Comparison of ENCODE assay signal across 8 cellular contexts in genomic region chr20:1810926-1811620, GRCh38.
A peak's percentile ranks its signal among the peaks of the same experiment; 100 is the strongest.
DNase-seq lines count a peak whose midpoint lies in the region; ATAC-seq lines count a peak whose summit lies in the region.

No MANE protein-coding gene starts in this region.

- H3K36me3 Mint-ChIP-seq in naive B cell (no peaks in the 10 kb centered on the region), immature natural killer cell (no peaks in the 10 kb centered on the region)

- no peaks in the 10 kb centered on the region for H3K36me3 ChIP-seq in NT2/D1 (ENCODE audit: insufficient read depth, insufficient read length, low read length)

- H3K27ac ChIP-seq in epithelial cell of prostate = peak overlapping the region; percentile 95

- H3K27ac Mint-ChIP-seq in naive B cell (peak overlapping the region; percentile 15 to 94 (median 82)), immature natural killer cell (no peak overlapping the region)

- H3K9me3 Mint-ChIP-seq in naive B cell = no peaks in the 10 kb centered on the region
- H3K9me3 Mint-ChIP-seq in immature natural killer cell = peaks cover 0 to 5% (median 0%) of the 10 kb centered on the region in 6 donors

- H3K4me3 Mint-ChIP-seq in naive B cell = peak overlapping the region in 6 of 8 donors; percentile 70 to 88 (median 78)
- no peak overlapping the region for H3K4me3 Mint-ChIP-seq in immature natural killer cell

- H3K9me3 ChIP-seq in NT2/D1 (ENCODE audit: insufficient read depth, low read length) = no peaks in the 10 kb centered on the region

- H3K4me1 Mint-ChIP-seq in naive B cell = peaks cover 30 to 45% (median 32%) of the 10 kb centered on the region in 3 donors
- no peaks in the 10 kb centered on the region for H3K4me1 Mint-ChIP-seq in immature natural killer cell

- H3K4me1 ChIP-seq in NT2/D1 (ENCODE audit: insufficient read depth, insufficient read length) = peaks cover 8% of the 10 kb centered on the region

- H3K9ac ChIP-seq in NT2/D1 (ENCODE audit: insufficient read length, low read depth) = no peak overlapping the region

- no peaks in the 10 kb centered on the region for H3K27me3 ChIP-seq in NT2/D1 (ENCODE audit: insufficient read depth, insufficient read length)

- H3K4me3 ChIP-seq in NT2/D1 (ENCODE audit: insufficient read length, low read depth) = no peak overlapping the region

- H3K27me3 Mint-ChIP-seq in naive B cell = peaks cover 0 to 8% (median 5%) of the 10 kb centered on the region in 3 donors
- peaks cover 3 to 17% (median 6%) of the 10 kb centered on the region in 3 donors for H3K27me3 Mint-ChIP-seq in immature natural killer cell (ENCODE audit: low read depth in 3 of 3)

- ATAC-seq in naive B cell (ENCODE audit: low read depth in 2 of 2) (peak; percentile 90 to 92), GM18867 (IDR thresholded peaks at IDR 0.05; ENCODE audit: unreplicated experiment) (no peak), HG03565 (IDR thresholded peaks at IDR 0.05; ENCODE audit: unreplicated experiment) (no peak), HG02885 (IDR thresholded peaks at IDR 0.05; ENCODE audit: poor library complexity, unreplicated experiment) (no peak)

- DNase-seq in AML-193 (lab: John Stamatoyannopoulos, UW) = peak; percentile 34 to 57
- peak; percentile 30 for DNase-seq in NT2/D1 (ENCODE audit: low read depth, low spot score)
- DNase-seq in epithelial cell of prostate (ENCODE audit: low read depth, low spot score) = no peak
- DNase-seq in naive B cell = peak; percentile 44
- DNase-seq in immature natural killer cell = no peak

Comparison
In these comparisons a context has a peak if more than half of its experiments do, and no peak if none do; other contexts are left out.
1. DNase-seq: peak in AML-193 (2 of 2), NT2/D1 (single experiment) and naive B cell (single experiment); none in epithelial cell of prostate (single experiment) and immature natural killer cell (0 of 3).
2. ATAC-seq: peak in naive B cell (2 of 2); none in GM18867 (single experiment), HG03565 (single experiment) and HG02885 (single experiment).
3. H3K27ac Mint-ChIP-seq: peak in naive B cell (6 of 6); none in immature natural killer cell (0 of 6).
4. H3K4me3 Mint-ChIP-seq: peak in naive B cell (6 of 8); none in immature natural killer cell (0 of 5).